Comparison of ENCODE assay signal across 25 cellular contexts in genomic region chr6:115750292-115750691, GRCh38.
"Had no signal": no experiment of that assay in that cellular context is flagged by ENCODE, and none has a peak within 500 bp of the region (broad histone marks: within the 10 kb centered on the region; RNA-seq: fewer than 3 reads in every experiment).

No MANE protein-coding gene starts in this region.

- H3K27me3 ChIP-seq: colonic mucosa, dorsolateral prefrontal cortex, esophagus muscularis mucosa, esophagus squamous epithelium, foreskin keratinocyte, gastrocnemius medialis, gastroesophageal sphincter, heart left ventricle had no signal

- H3K27me3 Mint-ChIP-seq: dendritic cell treated with granulocyte-macrophage colony-stimulating factor and Interleukin-4, amounts not matched to agents 40 ng/mL and 50 ng/mL, for 4 days; effector memory CD8-positive, alpha-beta T cell had no signal

- H3K4me3 ChIP-seq: colonic mucosa, coronary artery, dorsolateral prefrontal cortex, esophagus muscularis mucosa, esophagus squamous epithelium, gastrocnemius medialis, gastroesophageal sphincter, heart left ventricle, heart right ventricle had no signal

- H3K4me1 ChIP-seq: colonic mucosa, esophagus squamous epithelium, foreskin keratinocyte, gastrocnemius medialis, heart left ventricle, heart right ventricle had no signal

- H3K4me1 Mint-ChIP-seq: endodermal cell had no signal

- H3K36me3 ChIP-seq: colonic mucosa, esophagus muscularis mucosa, esophagus squamous epithelium, gastrocnemius medialis, gastroesophageal sphincter, heart left ventricle, heart right ventricle had no signal

- ATAC-seq: effector memory CD8-positive, alpha-beta T cell; esophagus mucosa; foreskin keratinocyte; gastrocnemius medialis; gastroesophageal sphincter; heart left ventricle; heart right ventricle had no signal

- DNase-seq: colonic mucosa; cortex of kidney; dermis blood vessel endothelial cell; dorsolateral prefrontal cortex; effector CD4-positive, alpha-beta T cell; effector CD8-positive, alpha-beta T cell; effector memory CD4-positive, alpha-beta T cell; effector memory CD8-positive, alpha-beta T cell; endodermal cell; erythroblast; esophagus squamous epithelium; foreskin fibroblast; foreskin keratinocyte; foreskin melanocyte; gastrocnemius medialis; glutamatergic neuron; head of caudate nucleus; heart left ventricle; heart right ventricle had no signal

- H3K9me3 ChIP-seq: colonic mucosa, esophagus muscularis mucosa, esophagus squamous epithelium, gastrocnemius medialis had no signal

- H3K27ac ChIP-seq: colonic mucosa, coronary artery, dorsolateral prefrontal cortex, epithelial cell of prostate, esophagus muscularis mucosa, esophagus squamous epithelium, foreskin keratinocyte, gastrocnemius medialis, gastroesophageal sphincter, heart right ventricle had no signal

- H3K4me3 Mint-ChIP-seq: dendritic cell treated with granulocyte-macrophage colony-stimulating factor and Interleukin-4, amounts not matched to agents 40 ng/mL and 50 ng/mL, for 4 days; effector memory CD8-positive, alpha-beta T cell; endodermal cell had no signal

- H3K27ac Mint-ChIP-seq: dendritic cell treated with granulocyte-macrophage colony-stimulating factor and Interleukin-4, amounts not matched to agents 40 ng/mL and 50 ng/mL, for 4 days; effector memory CD8-positive, alpha-beta T cell; endodermal cell had no signal
